In genomic region chr17:74279617-74280016, GRCh38 we compare ENCODE assay signal across 9 cellular contexts. TPM values are rescaled to one million over a fixed set of nuclear protein-coding genes. Genes with fewer than 3 reads are reported as not detected.
DNase-seq lines count a peak whose midpoint lies in the region; ATAC-seq and TF ChIP-seq lines count a peak whose summit lies in the region.
"Not testable (repeated sequence)": the region's sequence is repeated elsewhere in the genome, so short reads cannot be mapped to it uniquely, and the experiment has no call there.
"Had no signal": no experiment of that assay in that cellular context is flagged by ENCODE, and none has a peak within 500 bp of the region (broad histone marks: within the 10 kb centered on the region; RNA-seq: fewer than 3 reads in every experiment).

No MANE protein-coding gene starts in this region.

- H3K27me3 Mint-ChIP-seq in CD4-positive, alpha-beta T cell; T-helper 17 cell; activated CD4-positive, alpha-beta memory T cell treated with anti-CD3 and anti-CD28 coated beads, Interleukin-2, amount 10 ng/mL, durations not matched to agents 7 days and 5 days; activated T-helper 1 cell treated with anti-CD3 and anti-CD28 coated beads, Interleukin-12 subunit alpha, Interleukin-12 subunit beta, Interleukin-2, Interleukin-4 antibody, amounts not matched to agents 30 ng/mL and 10 ng/mL and 1 ng/mL, durations not matched to agents 14 hours and 24 hours and 36 hours (ENCODE audit: insufficient read depth); activated naive CD8-positive, alpha-beta T cell; natural killer cell (ENCODE audit: low read depth in 2 of 2): not testable (repeated sequence)
- peaks cover 23% of the 10 kb centered on the region for H3K27me3 Mint-ChIP-seq in dendritic cell treated with granulocyte-macrophage colony-stimulating factor and Interleukin-4, amounts not matched to agents 40 ng/mL and 50 ng/mL, for 4 days

- H3K27ac ChIP-seq in CD4-positive, alpha-beta T cell (ENCODE audit: low read depth, low read length) = peak overlapping the region; percentile 57

- not testable (repeated sequence) for H3K27me3 ChIP-seq in CD4-positive, alpha-beta T cell (ENCODE audit: control insufficient read depth, insufficient read depth, low read length)

- H3K36me3 Mint-ChIP-seq in CD4-positive, alpha-beta T cell (ENCODE audit: low read depth); T-helper 17 cell (ENCODE audit: low read depth); activated CD4-positive, alpha-beta memory T cell treated with anti-CD3 and anti-CD28 coated beads, Interleukin-2, amount 10 ng/mL, durations not matched to agents 7 days and 5 days (ENCODE audit: low read depth); activated T-helper 1 cell treated with anti-CD3 and anti-CD28 coated beads, Interleukin-12 subunit alpha, Interleukin-12 subunit beta, Interleukin-2, Interleukin-4 antibody, amounts not matched to agents 30 ng/mL and 10 ng/mL and 1 ng/mL, durations not matched to agents 14 hours and 24 hours and 36 hours (ENCODE audit: low read depth); activated naive CD8-positive, alpha-beta T cell; dendritic cell treated with granulocyte-macrophage colony-stimulating factor and Interleukin-4, amounts not matched to agents 40 ng/mL and 50 ng/mL, for 4 days (ENCODE audit: low read depth); natural killer cell: not testable (repeated sequence)

- H3K27ac Mint-ChIP-seq in CD4-positive, alpha-beta T cell = peak overlapping the region; percentile 90
- peak overlapping the region; percentile 96 for H3K27ac Mint-ChIP-seq in T-helper 17 cell
- peak overlapping the region; percentile 100 for H3K27ac Mint-ChIP-seq in activated CD4-positive, alpha-beta memory T cell treated with anti-CD3 and anti-CD28 coated beads, Interleukin-2, amount 10 ng/mL, durations not matched to agents 7 days and 5 days
- peak overlapping the region; percentile 66 for H3K27ac Mint-ChIP-seq in activated T-helper 1 cell treated with anti-CD3 and anti-CD28 coated beads, Interleukin-12 subunit alpha, Interleukin-12 subunit beta, Interleukin-2, Interleukin-4 antibody, amounts not matched to agents 30 ng/mL and 10 ng/mL and 1 ng/mL, durations not matched to agents 14 hours and 24 hours and 36 hours
- H3K27ac Mint-ChIP-seq in activated naive CD8-positive, alpha-beta T cell = peak overlapping the region; percentile 51
- peak overlapping the region; percentile 67 for H3K27ac Mint-ChIP-seq in dendritic cell treated with granulocyte-macrophage colony-stimulating factor and Interleukin-4, amounts not matched to agents 40 ng/mL and 50 ng/mL, for 4 days
- peak overlapping the region; percentile 94 to 96 for H3K27ac Mint-ChIP-seq in natural killer cell

- not testable (repeated sequence) for ATAC-seq in CD4-positive, alpha-beta T cell (ENCODE audit: poor library complexity); T-helper 17 cell; natural killer cell

- POLR2A ChIA-PET in CD4-positive, alpha-beta T cell (lab: Charles Lee) = interaction anchor here (0.7 to 4.5 kb wide), 3 partner anchors 8 to 66 kb away, joined by 5 to 28 read pairs (median 7); partner anchors contain the start of gene TTYH2
- POLR2A ChIA-PET in activated CD4-positive, alpha-beta memory T cell treated with anti-CD3 and anti-CD28 coated beads, Interleukin-2, amount 10 ng/mL, durations not matched to agents 7 days and 5 days (lab: Charles Lee) = interaction anchor here (0.6 to 2.5 kb wide), 6 partner anchors 15 to 75 kb away, joined by 3 to 10 read pairs (median 5); partner anchors contain the start of gene TTYH2

- not testable (repeated sequence) for H3K9me3 Mint-ChIP-seq in CD4-positive, alpha-beta T cell; activated CD4-positive, alpha-beta memory T cell treated with anti-CD3 and anti-CD28 coated beads, Interleukin-2, amount 10 ng/mL, durations not matched to agents 7 days and 5 days; activated T-helper 1 cell treated with anti-CD3 and anti-CD28 coated beads, Interleukin-12 subunit alpha, Interleukin-12 subunit beta, Interleukin-2, Interleukin-4 antibody, amounts not matched to agents 30 ng/mL and 10 ng/mL and 1 ng/mL, durations not matched to agents 14 hours and 24 hours and 36 hours; activated naive CD8-positive, alpha-beta T cell (ENCODE audit: low read depth); dendritic cell treated with granulocyte-macrophage colony-stimulating factor and Interleukin-4, amounts not matched to agents 40 ng/mL and 50 ng/mL, for 4 days; natural killer cell

- CTCF ChIA-PET in CD4-positive, alpha-beta T cell (lab: Charles Lee) = interaction anchor here (1.3 kb wide), 1 partner anchor 21 kb away, joined by 3 read pairs; no protein-coding TSS in a partner anchor
- CTCF ChIA-PET in activated CD4-positive, alpha-beta memory T cell treated with anti-CD3 and anti-CD28 coated beads, Interleukin-2, amount 10 ng/mL, durations not matched to agents 7 days and 5 days (lab: Charles Lee) = interaction anchor here (0.9 to 9.3 kb wide), 2 partner anchors 16 to 20 kb away, joined by 3 to 58 read pairs; no protein-coding TSS in a partner anchor

- intact Hi-C loops in CD4-positive, alpha-beta T cell (cut with DNase I, micrococcal nuclease) = loop anchor here (5.0 kb wide), 1 partner anchor 67 kb away; the partner anchor contains the start of gene TTYH2 (in 2 of the 2)
- intact Hi-C loops in activated T-helper 1 cell treated with anti-CD3 and anti-CD28 coated beads, Interleukin-12 subunit alpha, Interleukin-12 subunit beta, Interleukin-2, Interleukin-4 antibody, amounts not matched to agents 30 ng/mL and 10 ng/mL and 1 ng/mL, durations not matched to agents 14 hours and 24 hours and 36 hours (cut with micrococcal nuclease) = loop anchor here (5.0 kb wide), 1 partner anchor 233 kb away; no protein-coding TSS in a partner anchor
- intact Hi-C loops in dendritic cell treated with granulocyte-macrophage colony-stimulating factor and Interleukin-4, amounts not matched to agents 40 ng/mL and 50 ng/mL, for 4 days (cut with micrococcal nuclease) = loop anchor here (5.0 kb wide), 1 partner anchor 67 kb away; the partner anchor contains the start of gene TTYH2
- intact Hi-C loops in natural killer cell (cut with micrococcal nuclease) = loop anchor here (5.0 kb wide), 1 partner anchor 67 kb away; the partner anchor contains the start of gene TTYH2

- not testable (repeated sequence) for DNase-seq in CD4-positive, alpha-beta T cell; T-helper 17 cell; activated CD4-positive, alpha-beta memory T cell treated with anti-CD3 and anti-CD28 coated beads, Interleukin-2, amount 10 ng/mL, durations not matched to agents 7 days and 5 days; activated T-helper 1 cell treated with anti-CD3 and anti-CD28 coated beads, Interleukin-12 subunit alpha, Interleukin-12 subunit beta, Interleukin-2, Interleukin-4 antibody, amounts not matched to agents 30 ng/mL and 10 ng/mL and 1 ng/mL, durations not matched to agents 14 hours and 24 hours and 36 hours (ENCODE audit: low spot score); natural killer cell

- TF ChIP-seq CTCF in CD4-positive, alpha-beta T cell (IDR thresholded peaks at IDR 0.05); natural killer cell (IDR thresholded peaks at IDR 0.05): not testable (repeated sequence)

- H3K4me1 Mint-ChIP-seq in CD4-positive, alpha-beta T cell (ENCODE audit: low read depth) = peaks cover 57% of the 10 kb centered on the region
- H3K4me1 Mint-ChIP-seq in T-helper 17 cell (peaks cover 42% of the 10 kb centered on the region), natural killer cell (peaks cover 38 to 46% of the 10 kb centered on the region in 2 donors)
- peaks cover 83% of the 10 kb centered on the region for H3K4me1 Mint-ChIP-seq in activated CD4-positive, alpha-beta memory T cell treated with anti-CD3 and anti-CD28 coated beads, Interleukin-2, amount 10 ng/mL, durations not matched to agents 7 days and 5 days
- H3K4me1 Mint-ChIP-seq in activated T-helper 1 cell treated with anti-CD3 and anti-CD28 coated beads, Interleukin-12 subunit alpha, Interleukin-12 subunit beta, Interleukin-2, Interleukin-4 antibody, amounts not matched to agents 30 ng/mL and 10 ng/mL and 1 ng/mL, durations not matched to agents 14 hours and 24 hours and 36 hours (ENCODE audit: low read depth) = peaks cover 34% of the 10 kb centered on the region
- H3K4me1 Mint-ChIP-seq in activated naive CD8-positive, alpha-beta T cell (ENCODE audit: low read depth) = peaks cover 31% of the 10 kb centered on the region
- peaks cover 61% of the 10 kb centered on the region for H3K4me1 Mint-ChIP-seq in dendritic cell treated with granulocyte-macrophage colony-stimulating factor and Interleukin-4, amounts not matched to agents 40 ng/mL and 50 ng/mL, for 4 days (ENCODE audit: low read depth)

- not testable (repeated sequence) for H3K9me3 ChIP-seq in CD4-positive, alpha-beta T cell (ENCODE audit: control insufficient read depth, low read length); T-helper 17 cell (ENCODE audit: control insufficient read depth, low read length, poor library complexity, severe bottlenecking)

- not testable (repeated sequence) for H3K4me3 Mint-ChIP-seq in CD4-positive, alpha-beta T cell; activated CD4-positive, alpha-beta memory T cell treated with anti-CD3 and anti-CD28 coated beads, Interleukin-2, amount 10 ng/mL, durations not matched to agents 7 days and 5 days; activated naive CD8-positive, alpha-beta T cell; dendritic cell treated with granulocyte-macrophage colony-stimulating factor and Interleukin-4, amounts not matched to agents 40 ng/mL and 50 ng/mL, for 4 days
- H3K4me3 Mint-ChIP-seq in T-helper 17 cell (peak overlapping the region; percentile 61), natural killer cell (peak overlapping the region; percentile 50)
- H3K4me3 Mint-ChIP-seq in activated T-helper 1 cell treated with anti-CD3 and anti-CD28 coated beads, Interleukin-12 subunit alpha, Interleukin-12 subunit beta, Interleukin-2, Interleukin-4 antibody, amounts not matched to agents 30 ng/mL and 10 ng/mL and 1 ng/mL, durations not matched to agents 14 hours and 24 hours and 36 hours = peak overlapping the region; percentile 4

RNA-seq across cellular contexts. Expression of gene DNAI2, which starts 5.6 kb away (rescaled TPM):
- total RNA-seq in CD4-positive, alpha-beta T cell = 1 to 10 TPM in 1 of 2 experiments, under 1 TPM in 1; 0.66 to 1.2 TPM
- total RNA-seq in T-helper 17 cell (1 to 10 TPM; 4.1 to 4.2 TPM), natural killer cell (1 to 10 TPM in 2 of 3 donors, under 1 TPM in 1; 0.35 to 1.8 (median 1.2) TPM)
- 1 to 10 TPM; 2.5 to 3.1 TPM for total RNA-seq in activated CD4-positive, alpha-beta memory T cell treated with anti-CD3 and anti-CD28 coated beads, Interleukin-2, amount 10 ng/mL, durations not matched to agents 7 days and 5 days
- total RNA-seq in activated T-helper 1 cell treated with anti-CD3 and anti-CD28 coated beads, Interleukin-12 subunit alpha, Interleukin-12 subunit beta, Interleukin-2, Interleukin-4 antibody, amounts not matched to agents 30 ng/mL and 10 ng/mL and 1 ng/mL, durations not matched to agents 14 hours and 24 hours and 36 hours = 0.12 and 0.18 TPM in 2 replicates
- total RNA-seq: GM23338, MCF 10A had no signal

RNA-seq across cellular contexts. Expression of gene KIF19, which starts 46.4 kb away (rescaled TPM):
- 1 to 10 TPM in 1 of 2 experiments, under 1 TPM in 1; 0.81 to 1.1 TPM for total RNA-seq in CD4-positive, alpha-beta T cell
- 1 to 10 TPM; 2.3 to 2.8 TPM for total RNA-seq in T-helper 17 cell
- total RNA-seq in activated CD4-positive, alpha-beta memory T cell treated with anti-CD3 and anti-CD28 coated beads, Interleukin-2, amount 10 ng/mL, durations not matched to agents 7 days and 5 days = 1 to 10 TPM; 3.5 to 3.8 TPM
- 0.10 and 0.13 TPM in 2 replicates for total RNA-seq in activated T-helper 1 cell treated with anti-CD3 and anti-CD28 coated beads, Interleukin-12 subunit alpha, Interleukin-12 subunit beta, Interleukin-2, Interleukin-4 antibody, amounts not matched to agents 30 ng/mL and 10 ng/mL and 1 ng/mL, durations not matched to agents 14 hours and 24 hours and 36 hours
- total RNA-seq in natural killer cell = 1 to 10 TPM; 1.7 to 7.1 (median 6.1) TPM
- total RNA-seq: MCF 10A had no signal
